Comparison of ENCODE assay signal across 20 cellular contexts in genomic region chr18:46356278-46357033, GRCh38.
DNase-seq lines count a peak whose midpoint lies in the region; ATAC-seq and TF ChIP-seq lines count a peak whose summit lies in the region.
"Had no signal": no experiment of that assay in that cellular context is flagged by ENCODE, and none has a peak within 500 bp of the region (broad histone marks: within the 10 kb centered on the region; RNA-seq: fewer than 3 reads in every experiment).

No MANE protein-coding gene starts in this region.

- peaks cover 2% of the 10 kb centered on the region for H3K4me1 ChIP-seq in rectal smooth muscle tissue (ENCODE audit: control insufficient read depth, insufficient read depth, low read length)
- H3K4me1 ChIP-seq: Peyer's patch had no signal

- H3K36me3 Mint-ChIP-seq in T-cell: peaks cover 5% of the 10 kb centered on the region
- H3K36me3 Mint-ChIP-seq: CD14-positive monocyte had no signal

- H3K4me3 Mint-ChIP-seq in T-cell: no peak overlapping the region
- H3K4me3 Mint-ChIP-seq: CD14-positive monocyte had no signal

- peak; percentile 87 for ATAC-seq in Right ventricle myocardium inferior
- peak; percentile 94 for ATAC-seq in left ventricle myocardium superior
- ATAC-seq in HG03439 (IDR thresholded peaks at IDR 0.05; ENCODE audit: unreplicated experiment): no peak
- ATAC-seq in T-cell (replicated peaks in 1 of 4): no peak

- no peak for TF ChIP-seq POLR2A in lower leg skin (IDR thresholded peaks at IDR 0.05)

- H3K9ac ChIP-seq in rectal smooth muscle tissue (ENCODE audit: low read length): no peak overlapping the region

- H3K27ac ChIP-seq in rectal smooth muscle tissue (ENCODE audit: low read depth, low read length): peak overlapping the region; percentile 0
- H3K27ac ChIP-seq: Peyer's patch had no signal

- WGBS in lower leg skin, 2 donors: 76 to 83% methylated on average over 9 of the region's 9 CpGs

- H3K27ac Mint-ChIP-seq in T-cell: no peak overlapping the region
- H3K27ac Mint-ChIP-seq: CD14-positive monocyte had no signal

- intact Hi-C loops in Right ventricle myocardium inferior (cut with DNase I) (no loop called here), left ventricle myocardium superior (cut with micrococcal nuclease) (no loop called here), lower leg skin (cut with DNase I; ENCODE audit: low total_unique reads) (no loop called here)

- no peaks in the 10 kb centered on the region for H3K4me1 Mint-ChIP-seq in T-cell
- H3K4me1 Mint-ChIP-seq: CD14-positive monocyte had no signal

- TF ChIP-seq CTCF in lower leg skin (IDR thresholded peaks at IDR 0.05): no peak

- H3K27me3 Mint-ChIP-seq in T-cell: no peaks in the 10 kb centered on the region

- peak; percentile 26 for DNase-seq in Jurkat, Clone E6-1 (ENCODE audit: low read depth, low spot score)
- DNase-seq in Right ventricle myocardium inferior (ENCODE audit: missing footprints): no peak
- no peak for DNase-seq in left ventricle myocardium superior
- DNase-seq in lower leg skin (ENCODE audit: low spot score in 2 of 2): no peak
- DNase-seq in T-cell: no peak
- DNase-seq in AG08395 (ENCODE audit: low spot score): no peak
- DNase-seq: DMS79; IMR-90; Karpas-422; MG63; NCI-H1092; NCI-H1436 treated with DMSO at 0.1 percent for 48 hours; NCI-H2029 treated with DMSO at 0.1 percent for 48 hours; NCI-H748 treated with DMSO at 0.1 percent for 48 hours; NK-92 treated with Interleukin-12 subunit alpha and Interleukin-12 subunit beta, amount 100 ng/mL, for 24 hours; Peyer's patch; SHP77 treated with DMSO at 0.1 percent for 48 hours had no signal

- H3K36me3 ChIP-seq in rectal smooth muscle tissue (ENCODE audit: control insufficient read depth, insufficient read depth, low read length): no peaks in the 10 kb centered on the region
- H3K36me3 ChIP-seq: MG63, Peyer's patch had no signal

- H3K27me3 ChIP-seq in rectal smooth muscle tissue (ENCODE audit: control insufficient read depth, insufficient read depth, low read length): no peaks in the 10 kb centered on the region
- H3K27me3 ChIP-seq: MG63, Peyer's patch had no signal

- peaks cover 4 to 9% (median 5%) of the 10 kb centered on the region in 3 donors for H3K9me3 Mint-ChIP-seq in T-cell

- no peak overlapping the region for H3K4me3 ChIP-seq in Jurkat, Clone E6-1 (ENCODE audit: low read length)
- H3K4me3 ChIP-seq in rectal smooth muscle tissue (ENCODE audit: low read length) (no peak overlapping the region), lower leg skin (ENCODE audit: low read depth, poor library complexity, severe bottlenecking) (no peak overlapping the region)
- H3K4me3 ChIP-seq: MG63, Peyer's patch had no signal

- POLR2A ChIA-PET in T-cell (lab: Charles Lee): no interaction called here

- CTCF ChIA-PET in T-cell (lab: Charles Lee): no interaction called here

Comparison
In these comparisons a context has a peak if more than half of its experiments do, and no peak if none do; other contexts are left out.
1. ATAC-seq: peak in Right ventricle myocardium inferior (single experiment) and left ventricle myocardium superior (single experiment); none in HG03439 (single experiment) and T-cell (0 of 4).